ENCODE assay signal across 1 cellular context in the genomic region with DNA sequence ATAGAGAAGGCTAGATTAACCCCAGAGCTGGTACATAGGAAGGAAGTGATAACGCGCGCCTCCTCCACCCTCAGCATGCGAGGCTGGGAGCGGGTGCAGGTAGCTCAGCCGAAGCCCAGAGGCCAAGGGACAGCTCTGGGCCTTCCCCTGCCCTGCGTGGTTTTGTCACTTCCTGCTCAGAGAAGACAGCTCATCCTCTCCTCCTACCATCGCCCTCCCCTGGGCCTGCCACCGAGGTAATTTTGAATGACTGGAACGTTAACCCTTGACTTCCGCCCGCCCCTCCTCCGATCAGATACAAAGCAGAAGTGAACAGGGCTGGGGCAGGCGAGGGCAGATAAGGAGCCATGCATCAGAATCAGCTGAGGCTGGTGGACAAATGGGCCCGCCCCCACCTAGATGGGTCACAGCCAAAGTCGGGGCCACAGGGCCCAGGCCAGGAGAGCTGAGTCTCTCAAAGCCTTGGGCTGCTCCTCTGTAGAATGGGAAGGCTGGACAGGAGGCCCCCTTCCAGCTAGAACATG.
TF ChIP-seq lines count a peak whose summit lies in the region.

No MANE protein-coding gene starts in this region.

TF ChIP-seq in GM12878, 131 proteins besides CTCF, POLR2A, EP300 and RAD21 (continued from another document and continues in another):
- no peak for TF ChIP-seq RB1 (IDR thresholded peaks at IDR 0.05; ENCODE audit: borderline replicate concordance)
- TF ChIP-seq NRF1 (conservative IDR thresholded peaks at IDR 0.05; ENCODE audit: low read depth, low read length), result no peak
- TF ChIP-seq POU2F2 (IDR thresholded peaks at IDR 0.05; ENCODE audit: borderline replicate concordance, low read depth, low read length), result peak; percentile 85; the same call in 2 of the 3 replicates
- TF ChIP-seq, protein P1, sequence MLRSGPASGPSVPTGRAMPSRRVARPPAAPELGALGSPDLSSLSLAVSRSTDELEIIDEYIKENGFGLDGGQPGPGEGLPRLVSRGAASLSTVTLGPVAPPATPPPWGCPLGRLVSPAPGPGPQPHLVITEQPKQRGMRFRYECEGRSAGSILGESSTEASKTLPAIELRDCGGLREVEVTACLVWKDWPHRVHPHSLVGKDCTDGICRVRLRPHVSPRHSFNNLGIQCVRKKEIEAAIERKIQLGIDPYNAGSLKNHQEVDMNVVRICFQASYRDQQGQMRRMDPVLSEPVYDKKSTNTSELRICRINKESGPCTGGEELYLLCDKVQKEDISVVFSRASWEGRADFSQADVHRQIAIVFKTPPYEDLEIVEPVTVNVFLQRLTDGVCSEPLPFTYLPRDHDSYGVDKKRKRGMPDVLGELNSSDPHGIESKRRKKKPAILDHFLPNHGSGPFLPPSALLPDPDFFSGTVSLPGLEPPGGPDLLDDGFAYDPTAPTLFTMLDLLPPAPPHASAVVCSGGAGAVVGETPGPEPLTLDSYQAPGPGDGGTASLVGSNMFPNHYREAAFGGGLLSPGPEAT (IDR thresholded peaks at IDR 0.05; ENCODE audit: low read depth), result peak; percentile 46; the same call in 1 of the 2 replicates
- TF ChIP-seq ZNF217 (IDR thresholded peaks at IDR 0.05), result no peak; the same call in 1 of the 2 replicates
- TF ChIP-seq YY1 (IDR thresholded peaks at IDR 0.05; ENCODE audit: low read depth, low read length), result peak; percentile 41; the same call in 1 of the 2 replicates
- no peak for TF ChIP-seq FOS (IDR thresholded peaks at IDR 0.05; ENCODE audit: borderline replicate concordance, extremely low read depth, insufficient read length)
- TF ChIP-seq, protein P2, sequence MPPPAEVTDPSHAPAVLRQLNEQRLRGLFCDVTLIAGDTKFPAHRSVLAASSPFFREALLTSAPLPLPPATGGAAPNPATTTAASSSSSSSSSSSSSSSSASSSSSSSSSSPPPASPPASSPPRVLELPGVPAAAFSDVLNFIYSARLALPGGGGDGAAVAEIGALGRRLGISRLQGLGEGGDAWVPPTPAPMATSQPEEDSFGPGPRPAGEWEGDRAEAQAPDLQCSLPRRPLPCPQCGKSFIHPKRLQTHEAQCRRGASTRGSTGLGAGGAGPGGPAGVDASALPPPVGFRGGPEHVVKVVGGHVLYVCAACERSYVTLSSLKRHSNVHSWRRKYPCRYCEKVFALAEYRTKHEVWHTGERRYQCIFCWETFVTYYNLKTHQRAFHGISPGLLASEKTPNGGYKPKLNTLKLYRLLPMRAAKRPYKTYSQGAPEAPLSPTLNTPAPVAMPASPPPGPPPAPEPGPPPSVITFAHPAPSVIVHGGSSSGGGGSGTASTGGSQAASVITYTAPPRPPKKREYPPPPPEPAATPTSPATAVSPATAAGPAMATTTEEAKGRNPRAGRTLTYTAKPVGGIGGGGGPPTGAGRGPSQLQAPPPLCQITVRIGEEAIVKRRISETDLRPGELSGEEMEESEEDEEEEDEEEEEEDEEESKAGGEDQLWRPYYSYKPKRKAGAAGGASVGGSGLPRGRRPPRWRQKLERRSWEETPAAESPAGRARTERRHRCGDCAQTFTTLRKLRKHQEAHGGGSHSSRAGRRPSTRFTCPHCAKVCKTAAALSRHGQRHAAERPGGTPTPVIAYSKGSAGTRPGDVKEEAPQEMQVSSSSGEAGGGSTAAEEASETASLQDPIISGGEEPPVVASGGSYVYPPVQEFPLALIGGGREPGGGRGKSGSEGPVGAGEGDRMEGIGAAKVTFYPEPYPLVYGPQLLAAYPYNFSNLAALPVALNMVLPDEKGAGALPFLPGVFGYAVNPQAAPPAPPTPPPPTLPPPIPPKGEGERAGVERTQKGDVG (CRISPR knock-in tag; IDR thresholded peaks at IDR 0.05), result no peak
- TF ChIP-seq, protein P3, sequence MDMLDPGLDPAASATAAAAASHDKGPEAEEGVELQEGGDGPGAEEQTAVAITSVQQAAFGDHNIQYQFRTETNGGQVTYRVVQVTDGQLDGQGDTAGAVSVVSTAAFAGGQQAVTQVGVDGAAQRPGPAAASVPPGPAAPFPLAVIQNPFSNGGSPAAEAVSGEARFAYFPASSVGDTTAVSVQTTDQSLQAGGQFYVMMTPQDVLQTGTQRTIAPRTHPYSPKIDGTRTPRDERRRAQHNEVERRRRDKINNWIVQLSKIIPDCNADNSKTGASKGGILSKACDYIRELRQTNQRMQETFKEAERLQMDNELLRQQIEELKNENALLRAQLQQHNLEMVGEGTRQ (IDR thresholded peaks at IDR 0.05; ENCODE audit: borderline replicate concordance, low read depth, low read length), result no peak
- TF ChIP-seq, protein P4, sequence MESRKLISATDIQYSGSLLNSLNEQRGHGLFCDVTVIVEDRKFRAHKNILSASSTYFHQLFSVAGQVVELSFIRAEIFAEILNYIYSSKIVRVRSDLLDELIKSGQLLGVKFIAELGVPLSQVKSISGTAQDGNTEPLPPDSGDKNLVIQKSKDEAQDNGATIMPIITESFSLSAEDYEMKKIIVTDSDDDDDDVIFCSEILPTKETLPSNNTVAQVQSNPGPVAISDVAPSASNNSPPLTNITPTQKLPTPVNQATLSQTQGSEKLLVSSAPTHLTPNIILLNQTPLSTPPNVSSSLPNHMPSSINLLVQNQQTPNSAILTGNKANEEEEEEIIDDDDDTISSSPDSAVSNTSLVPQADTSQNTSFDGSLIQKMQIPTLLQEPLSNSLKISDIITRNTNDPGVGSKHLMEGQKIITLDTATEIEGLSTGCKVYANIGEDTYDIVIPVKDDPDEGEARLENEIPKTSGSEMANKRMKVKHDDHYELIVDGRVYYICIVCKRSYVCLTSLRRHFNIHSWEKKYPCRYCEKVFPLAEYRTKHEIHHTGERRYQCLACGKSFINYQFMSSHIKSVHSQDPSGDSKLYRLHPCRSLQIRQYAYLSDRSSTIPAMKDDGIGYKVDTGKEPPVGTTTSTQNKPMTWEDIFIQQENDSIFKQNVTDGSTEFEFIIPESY (IDR thresholded peaks at IDR 0.05), result no peak
- peak; percentile 79; the same call in 1 of the 2 replicates for TF ChIP-seq NBN (IDR thresholded peaks at IDR 0.05)
- TF ChIP-seq, protein P5, sequence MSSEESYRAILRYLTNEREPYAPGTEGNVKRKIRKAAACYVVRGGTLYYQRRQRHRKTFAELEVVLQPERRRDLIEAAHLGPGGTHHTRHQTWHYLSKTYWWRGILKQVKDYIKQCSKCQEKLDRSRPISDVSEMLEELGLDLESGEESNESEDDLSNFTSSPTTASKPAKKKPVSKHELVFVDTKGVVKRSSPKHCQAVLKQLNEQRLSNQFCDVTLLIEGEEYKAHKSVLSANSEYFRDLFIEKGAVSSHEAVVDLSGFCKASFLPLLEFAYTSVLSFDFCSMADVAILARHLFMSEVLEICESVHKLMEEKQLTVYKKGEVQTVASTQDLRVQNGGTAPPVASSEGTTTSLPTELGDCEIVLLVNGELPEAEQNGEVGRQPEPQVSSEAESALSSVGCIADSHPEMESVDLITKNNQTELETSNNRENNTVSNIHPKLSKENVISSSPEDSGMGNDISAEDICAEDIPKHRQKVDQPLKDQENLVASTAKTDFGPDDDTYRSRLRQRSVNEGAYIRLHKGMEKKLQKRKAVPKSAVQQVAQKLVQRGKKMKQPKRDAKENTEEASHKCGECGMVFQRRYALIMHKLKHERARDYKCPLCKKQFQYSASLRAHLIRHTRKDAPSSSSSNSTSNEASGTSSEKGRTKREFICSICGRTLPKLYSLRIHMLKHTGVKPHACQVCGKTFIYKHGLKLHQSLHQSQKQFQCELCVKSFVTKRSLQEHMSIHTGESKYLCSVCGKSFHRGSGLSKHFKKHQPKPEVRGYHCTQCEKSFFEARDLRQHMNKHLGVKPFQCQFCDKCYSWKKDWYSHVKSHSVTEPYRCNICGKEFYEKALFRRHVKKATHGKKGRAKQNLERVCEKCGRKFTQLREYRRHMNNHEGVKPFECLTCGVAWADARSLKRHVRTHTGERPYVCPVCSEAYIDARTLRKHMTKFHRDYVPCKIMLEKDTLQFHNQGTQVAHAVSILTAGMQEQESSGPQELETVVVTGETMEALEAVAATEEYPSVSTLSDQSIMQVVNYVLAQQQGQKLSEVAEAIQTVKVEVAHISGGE (CRISPR knock-in tag; IDR thresholded peaks at IDR 0.05), result no peak
- peak; percentile 81 for TF ChIP-seq CHD2 (IDR thresholded peaks at IDR 0.05; ENCODE audit: borderline replicate concordance, low read depth, low read length)
- TF ChIP-seq TCF3 (IDR thresholded peaks at IDR 0.05; ENCODE audit: borderline replicate concordance, insufficient read depth, low read depth, low read length), result no peak
- no peak for TF ChIP-seq CHD1 (IDR thresholded peaks at IDR 0.05; ENCODE audit: low read depth, low read length)
- TF ChIP-seq FOXK2 (IDR thresholded peaks at IDR 0.05), result no peak
- TF ChIP-seq EGR1 (IDR thresholded peaks at IDR 0.05; ENCODE audit: borderline replicate concordance in 1 of 2, low read depth in 2 of 2, low read length in 2 of 2), result 0 out of 3 replicates have a peak, but pooled peaks of 1 of the 2 experiments have one; percentile 5
- no peak for TF ChIP-seq BMI1 (IDR thresholded peaks at IDR 0.05; ENCODE audit: borderline replicate concordance)
- no peak for TF ChIP-seq ZNF622 (IDR thresholded peaks at IDR 0.05)
- TF ChIP-seq, protein P6, sequence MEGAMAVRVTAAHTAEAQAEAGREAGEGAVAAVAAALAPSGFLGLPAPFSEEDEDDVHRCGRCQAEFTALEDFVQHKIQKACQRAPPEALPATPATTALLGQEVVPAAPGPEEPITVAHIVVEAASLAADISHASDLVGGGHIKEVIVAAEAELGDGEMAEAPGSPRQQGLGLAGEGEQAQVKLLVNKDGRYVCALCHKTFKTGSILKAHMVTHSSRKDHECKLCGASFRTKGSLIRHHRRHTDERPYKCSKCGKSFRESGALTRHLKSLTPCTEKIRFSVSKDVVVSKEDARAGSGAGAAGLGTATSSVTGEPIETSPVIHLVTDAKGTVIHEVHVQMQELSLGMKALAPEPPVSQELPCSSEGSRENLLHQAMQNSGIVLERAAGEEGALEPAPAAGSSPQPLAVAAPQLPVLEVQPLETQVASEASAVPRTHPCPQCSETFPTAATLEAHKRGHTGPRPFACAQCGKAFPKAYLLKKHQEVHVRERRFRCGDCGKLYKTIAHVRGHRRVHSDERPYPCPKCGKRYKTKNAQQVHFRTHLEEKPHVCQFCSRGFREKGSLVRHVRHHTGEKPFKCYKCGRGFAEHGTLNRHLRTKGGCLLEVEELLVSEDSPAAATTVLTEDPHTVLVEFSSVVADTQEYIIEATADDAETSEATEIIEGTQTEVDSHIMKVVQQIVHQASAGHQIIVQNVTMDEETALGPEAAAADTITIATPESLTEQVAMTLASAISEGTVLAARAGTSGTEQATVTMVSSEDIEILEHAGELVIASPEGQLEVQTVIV (IDR thresholded peaks at IDR 0.05; ENCODE audit: borderline replicate concordance, partially characterized antibody), result no peak
- no peak for TF ChIP-seq NFYA (IDR thresholded peaks at IDR 0.05; ENCODE audit: borderline replicate concordance, low read depth, low read length)
- TF ChIP-seq ETV6 (conservative IDR thresholded peaks at IDR 0.05 in 1 of 2, IDR thresholded peaks at IDR 0.05 in 1 of 2; ENCODE audit: borderline replicate concordance in 1 of 2, low read depth in 1 of 2), result peak in 1 of 2 experiments; percentile 74; a peak in 2 of 4 replicates
- TF ChIP-seq RFX5 (IDR thresholded peaks at IDR 0.05; ENCODE audit: low read depth, low read length), result 0 out of 2 replicates have a peak, but pooled peaks have one; percentile 28
- TF ChIP-seq EED (IDR thresholded peaks at IDR 0.05; ENCODE audit: low read depth), result no peak
- 0 out of 2 replicates have a peak, but pooled peaks have one; percentile 24 for TF ChIP-seq BCL11A (IDR thresholded peaks at IDR 0.05; ENCODE audit: low read depth, low read length)
- TF ChIP-seq POLR2AphosphoS5 (IDR thresholded peaks at IDR 0.05; ENCODE audit: low read length), result peak; percentile 95
- peak; percentile 88 for TF ChIP-seq SPI1 (IDR thresholded peaks at IDR 0.05; ENCODE audit: borderline replicate concordance, insufficient read depth, low read depth, low read length)
- TF ChIP-seq SUPT20H (IDR thresholded peaks at IDR 0.05; ENCODE audit: borderline replicate concordance, control insufficient read depth, low read depth, low read length), result no peak
- TF ChIP-seq, protein P7, sequence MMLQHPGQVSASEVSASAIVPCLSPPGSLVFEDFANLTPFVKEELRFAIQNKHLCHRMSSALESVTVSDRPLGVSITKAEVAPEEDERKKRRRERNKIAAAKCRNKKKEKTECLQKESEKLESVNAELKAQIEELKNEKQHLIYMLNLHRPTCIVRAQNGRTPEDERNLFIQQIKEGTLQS (IDR thresholded peaks at IDR 0.05; ENCODE audit: borderline replicate concordance, extremely low read depth, low read depth, low read length), result no peak
- TF ChIP-seq TCF12 (IDR thresholded peaks at IDR 0.05; ENCODE audit: low read depth, low read length), result no peak
- peak; percentile 67; the same call in 1 of the 2 replicates for TF ChIP-seq TBL1XR1 (IDR thresholded peaks at IDR 0.05; ENCODE audit: low read depth, low read length)
- TF ChIP-seq NR2C2 (IDR thresholded peaks at IDR 0.05; ENCODE audit: borderline replicate concordance, control insufficient read depth, insufficient read length, low read depth), result no peak
- no peak for TF ChIP-seq EZH2 (IDR thresholded peaks at IDR 0.05; ENCODE audit: borderline replicate concordance, control insufficient read depth, low read depth, low read length)
- TF ChIP-seq NFXL1 (IDR thresholded peaks at IDR 0.05; ENCODE audit: borderline replicate concordance), result no peak
- TF ChIP-seq, protein P8, sequence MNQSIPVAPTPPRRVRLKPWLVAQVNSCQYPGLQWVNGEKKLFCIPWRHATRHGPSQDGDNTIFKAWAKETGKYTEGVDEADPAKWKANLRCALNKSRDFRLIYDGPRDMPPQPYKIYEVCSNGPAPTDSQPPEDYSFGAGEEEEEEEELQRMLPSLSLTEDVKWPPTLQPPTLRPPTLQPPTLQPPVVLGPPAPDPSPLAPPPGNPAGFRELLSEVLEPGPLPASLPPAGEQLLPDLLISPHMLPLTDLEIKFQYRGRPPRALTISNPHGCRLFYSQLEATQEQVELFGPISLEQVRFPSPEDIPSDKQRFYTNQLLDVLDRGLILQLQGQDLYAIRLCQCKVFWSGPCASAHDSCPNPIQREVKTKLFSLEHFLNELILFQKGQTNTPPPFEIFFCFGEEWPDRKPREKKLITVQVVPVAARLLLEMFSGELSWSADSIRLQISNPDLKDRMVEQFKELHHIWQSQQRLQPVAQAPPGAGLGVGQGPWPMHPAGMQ (IDR thresholded peaks at IDR 0.05; ENCODE audit: borderline replicate concordance), result no peak
- TF ChIP-seq IRF4 (IDR thresholded peaks at IDR 0.05; ENCODE audit: low read depth, low read length), result peak; percentile 8; the same call in 1 of the 2 replicates
- peak; percentile 18; the same call in 1 of the 2 replicates for TF ChIP-seq SMARCA5 (IDR thresholded peaks at IDR 0.05)
- TF ChIP-seq CEBPB (IDR thresholded peaks at IDR 0.05; ENCODE audit: borderline replicate concordance in 1 of 2, low read depth in 2 of 2, low read length in 2 of 2), result no peak
- no peak for TF ChIP-seq JUNB (IDR thresholded peaks at IDR 0.05)
